10 cellular contexts compared by ENCODE assay signal in the genomic region with DNA sequence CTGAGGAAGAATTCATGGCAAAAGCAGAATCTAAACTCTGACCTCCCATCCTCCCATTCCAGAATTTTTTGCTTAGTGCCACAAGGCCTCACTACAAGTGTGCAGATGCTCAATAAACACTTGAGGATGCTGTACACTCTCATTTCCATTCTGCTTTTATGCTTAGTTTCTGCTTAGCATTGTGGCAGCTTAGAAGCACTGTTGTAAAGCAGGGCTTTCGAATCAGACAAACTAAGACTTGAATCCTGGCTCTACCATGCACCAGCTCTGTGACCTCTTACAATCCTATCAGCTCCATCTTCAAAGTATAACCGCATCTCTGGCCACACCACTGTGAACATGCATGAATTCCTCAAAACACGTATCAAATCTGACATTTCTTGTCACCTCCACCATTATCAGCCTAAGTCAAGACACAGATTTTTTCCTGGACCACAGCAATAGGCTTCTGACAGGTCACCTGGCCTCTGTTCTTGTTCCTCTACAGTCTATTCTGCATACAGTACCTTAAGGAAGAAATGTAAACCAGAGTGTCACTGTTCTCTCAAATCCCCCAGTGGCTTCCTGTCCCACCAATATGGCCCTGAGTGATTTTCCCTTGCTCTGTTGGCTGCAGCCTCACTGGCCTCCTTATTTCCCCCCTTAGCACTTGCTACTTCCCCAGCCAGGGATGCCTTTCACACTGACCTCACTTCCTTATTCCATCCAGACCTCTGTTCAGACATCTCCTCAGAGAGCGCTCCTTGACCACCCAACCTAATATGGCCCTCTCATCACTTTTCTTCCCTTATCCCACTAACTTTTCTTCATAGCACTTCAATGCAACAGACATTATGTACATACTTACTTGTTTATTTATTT. TPM values are rescaled to one million over a fixed set of nuclear protein-coding genes. Genes with fewer than 3 reads are reported as not detected.
A peak's percentile ranks its signal among the peaks of the same experiment; 100 is the strongest.
DNase-seq lines count a peak whose midpoint lies in the region; ATAC-seq and TF ChIP-seq lines count a peak whose summit lies in the region.
"Had no signal": no experiment of that assay in that cellular context is flagged by ENCODE, and none has a peak within 500 bp of the region (broad histone marks: within the 10 kb centered on the region; RNA-seq: fewer than 3 reads in every experiment).

No MANE protein-coding gene starts in this region.

- H3K4me3 ChIP-seq in RWPE2 (ENCODE audit: severe bottlenecking) (no peak overlapping the region), mesenchymal stem cell (ENCODE audit: insufficient read depth in 1 of 2, low read depth in 1 of 2, low read length in 2 of 2) (no peak overlapping the region)

- H3K18ac ChIP-seq in mesenchymal stem cell (ENCODE audit: low read depth in 1 of 2, low read length in 2 of 2): peak overlapping the region in 1 of 2 experiments; percentile 48

- H3K4ac ChIP-seq in mesenchymal stem cell (ENCODE audit: low read depth in 1 of 2, low read length in 2 of 2): no peak overlapping the region

- no peak overlapping the region for H2BK12ac ChIP-seq in mesenchymal stem cell (ENCODE audit: low read length in 2 of 2)

- no peaks in the 10 kb centered on the region for H3K36me3 ChIP-seq in RWPE2 (ENCODE audit: low read depth)
- no peaks in the 10 kb centered on the region for H3K36me3 ChIP-seq in mesenchymal stem cell (ENCODE audit: control insufficient read depth in 1 of 2, insufficient read depth in 2 of 2, low read depth in 1 of 2, low read length in 2 of 2)

- H3K27me3 ChIP-seq in RWPE2 (ENCODE audit: insufficient read depth, poor library complexity, severe bottlenecking): no peaks in the 10 kb centered on the region
- no peaks in the 10 kb centered on the region for H3K27me3 ChIP-seq in mesenchymal stem cell (ENCODE audit: control insufficient read depth in 1 of 2, insufficient read depth in 1 of 2, low read length in 2 of 2)
- H3K27me3 ChIP-seq: dorsolateral prefrontal cortex had no signal

- no peak overlapping the region for H2BK5ac ChIP-seq in mesenchymal stem cell (ENCODE audit: low read depth, low read length, poor library complexity, severe bottlenecking)

- peak; percentile 47 for TF ChIP-seq CTCF in RWPE2 (IDR thresholded peaks at IDR 0.05; ENCODE audit: poor library complexity, severe bottlenecking)

- peak overlapping the region; percentile 16 for H2AK5ac ChIP-seq in mesenchymal stem cell (ENCODE audit: low read length, severe bottlenecking)

- H3K14ac ChIP-seq in mesenchymal stem cell (ENCODE audit: low read length in 2 of 2): peak overlapping the region in 1 of 2 experiments; percentile 60

- H3K27ac ChIP-seq in RWPE2 (ENCODE audit: poor library complexity, severe bottlenecking) (no peak overlapping the region), mesenchymal stem cell (ENCODE audit: low read length, poor library complexity, severe bottlenecking) (no peak overlapping the region)

- H2BK15ac ChIP-seq in mesenchymal stem cell (ENCODE audit: low read depth, poor library complexity, severe bottlenecking): no peak overlapping the region

- peak; percentile 29 for ATAC-seq in GM18511 (IDR thresholded peaks at IDR 0.05; ENCODE audit: unreplicated experiment)
- peak; percentile 18 for ATAC-seq in HG02588 (IDR thresholded peaks at IDR 0.05; ENCODE audit: unreplicated experiment)
- ATAC-seq in RWPE2 (ENCODE audit: low read depth): peak; percentile 42
- no peak for ATAC-seq in HG02970 (IDR thresholded peaks at IDR 0.05; ENCODE audit: low FRiP score, unreplicated experiment)

- no peaks in the 10 kb centered on the region for H3K4me1 ChIP-seq in RWPE2 (ENCODE audit: insufficient read depth, poor library complexity, severe bottlenecking)
- no peaks in the 10 kb centered on the region for H3K4me1 ChIP-seq in mesenchymal stem cell (ENCODE audit: control insufficient read depth, insufficient read depth, low read depth, low read length)

- no peak overlapping the region for H4K91ac ChIP-seq in mesenchymal stem cell (ENCODE audit: low read length)

- no peak overlapping the region for H2AFZ ChIP-seq in mesenchymal stem cell (ENCODE audit: low read depth, low read length)

- no peaks in the 10 kb centered on the region for H3K79me1 ChIP-seq in mesenchymal stem cell (replicated peaks; ENCODE audit: low read length, poor library complexity, severe bottlenecking)

- H3K9me3 ChIP-seq in RWPE2 (ENCODE audit: severe bottlenecking) (no peaks in the 10 kb centered on the region), mesenchymal stem cell (ENCODE audit: control insufficient read depth, low read length) (no peaks in the 10 kb centered on the region)

- H3K4me2 ChIP-seq in mesenchymal stem cell (ENCODE audit: low read length, poor library complexity, severe bottlenecking): no peak overlapping the region

- DNase-seq in RWPE2 (ENCODE audit: low spot score) (no peak), mesenchymal stem cell (peak; percentile 3), erythroblast (lab: John Stamatoyannopoulos, UW) (no peak), hippocampal formation (lab: John Stamatoyannopoulos, UW) (no peak)
- DNase-seq in activated CD4-positive, alpha-beta T cell treated with anti-CD3 and anti-CD28 coated beads, Interleukin-2, amount 50 U/mL, for 48 hours: no peak
- DNase-seq: KG1 had no signal

- H3K9ac ChIP-seq in mesenchymal stem cell (ENCODE audit: low read length): peak overlapping the region; percentile 28

- H3K23ac ChIP-seq in mesenchymal stem cell (ENCODE audit: low read length in 2 of 2): no peak overlapping the region

- WGBS in mesenchymal stem cell: 90% methylated on average over 4 of the region's 4 CpGs

- no peak overlapping the region for H4K8ac ChIP-seq in mesenchymal stem cell (ENCODE audit: low read length)

- no peak overlapping the region for H2BK120ac ChIP-seq in mesenchymal stem cell (ENCODE audit: low read depth, low read length)

- no peak for TF ChIP-seq POLR2A in erythroblast (IDR thresholded peaks at IDR 0.05; ENCODE audit: low read length)

RNA-seq across cellular contexts. Expression of a gene that starts 8.1 kb away (rescaled TPM):
- polyA plus RNA-seq in mesenchymal stem cell (2013, experiment 1 of 2): 49.8 TPM
- polyA plus RNA-seq in mesenchymal stem cell (2013, experiment 2 of 2): 44.4 TPM

RNA-seq across cellular contexts. Expression of a gene that starts 32.6 kb away (rescaled TPM):
- polyA plus RNA-seq in mesenchymal stem cell (2013, experiment 1 of 2): 24.8 TPM
- 26.3 TPM for polyA plus RNA-seq in mesenchymal stem cell (2013, experiment 2 of 2)
